ENCODE assay signal across 27 cellular contexts in genomic region chr12:14280921-14281320, GRCh38.
DNase-seq lines count a peak whose midpoint lies in the region; ATAC-seq and TF ChIP-seq lines count a peak whose summit lies in the region.
"Had no signal": no experiment of that assay in that cellular context is flagged by ENCODE, and none has a peak within 500 bp of the region (broad histone marks: within the 10 kb centered on the region; RNA-seq: fewer than 3 reads in every experiment).

No MANE protein-coding gene starts in this region.

- H3K4me1 ChIP-seq in OCI-LY3 (ENCODE audit: low read length) (peaks cover 33% of the 10 kb centered on the region), PC-9 (replicated peaks; ENCODE audit: insufficient read depth) (no peaks in the 10 kb centered on the region)

- H3K27ac ChIP-seq in OCI-LY3 (ENCODE audit: low read length) (peak overlapping the region; percentile 37; the same call in 1 of the 2 replicates), PC-9 (no peak overlapping the region)
- H3K27ac ChIP-seq: heart right ventricle, upper lobe of right lung had no signal

- H2AFZ ChIP-seq in OCI-LY3 (ENCODE audit: low read depth, low read length) (peak overlapping the region; percentile 34; the same call in 1 of the 2 replicates), PC-9 (no peak overlapping the region)

- BruUV-seq in PC-9 (replicated peaks; lab: Mats Ljungman, UMichigan): no TSS peak

- H3F3A ChIP-seq in PC-9 (ENCODE audit: insufficient read depth, low read depth): no peaks in the 10 kb centered on the region; the same call in 1 of the 2 replicates

- H3K9me3 ChIP-seq in OCI-LY3 (ENCODE audit: insufficient read depth, low read length): peaks cover 43% of the 10 kb centered on the region; the same call in 1 of the 2 replicates
- no peaks in the 10 kb centered on the region; the same call in 1 of the 2 replicates for H3K9me3 ChIP-seq in PC-9 (ENCODE audit: insufficient read depth, low read depth)
- H3K9me3 ChIP-seq: upper lobe of right lung had no signal

- peaks cover 39% of the 10 kb centered on the region for H3K36me3 ChIP-seq in OCI-LY3 (replicated peaks; ENCODE audit: low read depth, low read length)
- H3K36me3 ChIP-seq in PC-9 (ENCODE audit: low read depth): no peaks in the 10 kb centered on the region
- H3K36me3 ChIP-seq: heart right ventricle, upper lobe of right lung had no signal

- H3K27me3 ChIP-seq in OCI-LY3 (ENCODE audit: low read depth, low read length): no peaks in the 10 kb centered on the region
- no peaks in the 10 kb centered on the region for H3K27me3 ChIP-seq in PC-9 (ENCODE audit: insufficient read depth, low read depth)
- H3K27me3 ChIP-seq: heart right ventricle, upper lobe of right lung had no signal

- no peak overlapping the region for H3K4me2 ChIP-seq in OCI-LY3 (ENCODE audit: low read length)
- no peak overlapping the region for H3K4me2 ChIP-seq in PC-9

- peaks cover 45% of the 10 kb centered on the region for H3K4me1 Mint-ChIP-seq in stimulated activated naive CD8-positive, alpha-beta T cell treated with anti-CD3 and anti-CD28 coated beads, Interleukin-15, Interleukin-2, amounts not matched to agents 100 ng/mL and 50 ng/mL, for 24 hours (ENCODE audit: low read depth)
- H3K4me1 Mint-ChIP-seq in activated CD4-positive, alpha-beta memory T cell treated with anti-CD3 and anti-CD28 coated beads for 36 hours (ENCODE audit: low read depth): peaks cover 6% of the 10 kb centered on the region

- no peak for DNase-seq in stimulated activated naive CD8-positive, alpha-beta T cell treated with anti-CD3 and anti-CD28 coated beads, Interleukin-15, Interleukin-2, amounts not matched to agents 100 U/mL and 50 U/mL, for 24 hours
- DNase-seq in SHP77 treated with DMSO at 0.1 percent for 48 hours (lab: John Stamatoyannopoulos, UW) (no peak), PC-9 (no peak)
- no peak for DNase-seq in stimulated activated naive CD4-positive, alpha-beta T cell treated with Interleukin-2 at 50 U/mL for 16 hours (lab: John Stamatoyannopoulos, UW)
- DNase-seq in activated CD4-positive, alpha-beta memory T cell treated with anti-CD3 and anti-CD28 coated beads for 36 hours: no peak
- DNase-seq: 8988T; activated CD4-positive, alpha-beta T cell treated with anti-CD3 and anti-CD28 coated beads for 48 hours; activated naive CD4-positive, alpha-beta T cell; activated T-cell treated with anti-CD3 and anti-CD28 coated beads, Interleukin-2, amount 50 U/mL, for 48 hours; AML-193; CD8-positive, alpha-beta T cell; DMS 273 treated with DMSO at 0.1 percent for 48 hours; effector memory CD4-positive, alpha-beta T cell; foreskin fibroblast; HCEC 1CT; heart right ventricle; KG1; NCI-H1694; NCI-H2171 treated with DMSO at 0.1 percent for 48 hours; NCI-H524; stimulated activated CD8-positive, alpha-beta memory T cell treated with anti-CD3 and anti-CD28 coated beads, Interleukin-4, amount 100 ng/mL, for 48 hours; upper lobe of right lung had no signal

- CTCF ChIA-PET in PC-9 (lab: Charles Lee): no interaction called here
- CTCF ChIA-PET in activated CD4-positive, alpha-beta memory T cell treated with anti-CD3 and anti-CD28 coated beads for 36 hours (lab: Charles Lee): interaction anchor here (1.2 kb wide), 1 partner anchor 9 kb away, joined by 4 read pairs; no protein-coding TSS in a partner anchor

- no peaks in the 10 kb centered on the region for H3K79me2 ChIP-seq in OCI-LY3 (ENCODE audit: low read length)
- no peaks in the 10 kb centered on the region for H3K79me2 ChIP-seq in PC-9 (ENCODE audit: low read depth)

- H3K27ac Mint-ChIP-seq in stimulated activated naive CD8-positive, alpha-beta T cell treated with anti-CD3 and anti-CD28 coated beads, Interleukin-15, Interleukin-2, amounts not matched to agents 100 ng/mL and 50 ng/mL, for 24 hours: peak overlapping the region; percentile 53
- no peak overlapping the region for H3K27ac Mint-ChIP-seq in activated CD4-positive, alpha-beta memory T cell treated with anti-CD3 and anti-CD28 coated beads for 36 hours
- H3K27ac Mint-ChIP-seq: CD8-positive, alpha-beta T cell; progenitor cell of endocrine pancreas had no signal

- no peak overlapping the region for H3K9ac ChIP-seq in OCI-LY3 (ENCODE audit: low read length)

- H3K9me3 Mint-ChIP-seq in stimulated activated naive CD8-positive, alpha-beta T cell treated with anti-CD3 and anti-CD28 coated beads, Interleukin-15, Interleukin-2, amounts not matched to agents 100 ng/mL and 50 ng/mL, for 24 hours: peaks cover 11% of the 10 kb centered on the region
- H3K9me3 Mint-ChIP-seq in activated CD4-positive, alpha-beta memory T cell treated with anti-CD3 and anti-CD28 coated beads for 36 hours: peaks cover 7% of the 10 kb centered on the region

- H4K20me1 ChIP-seq in OCI-LY3 (ENCODE audit: insufficient read depth, low read length) (no peaks in the 10 kb centered on the region), PC-9 (ENCODE audit: insufficient read depth) (no peaks in the 10 kb centered on the region)

- no peaks in the 10 kb centered on the region for H3K27me3 Mint-ChIP-seq in stimulated activated naive CD8-positive, alpha-beta T cell treated with anti-CD3 and anti-CD28 coated beads, Interleukin-15, Interleukin-2, amounts not matched to agents 100 ng/mL and 50 ng/mL, for 24 hours
- H3K27me3 Mint-ChIP-seq in activated CD4-positive, alpha-beta memory T cell treated with anti-CD3 and anti-CD28 coated beads for 36 hours: no peaks in the 10 kb centered on the region
- H3K27me3 Mint-ChIP-seq: progenitor cell of endocrine pancreas had no signal

- H3K4me3 Mint-ChIP-seq in stimulated activated naive CD8-positive, alpha-beta T cell treated with anti-CD3 and anti-CD28 coated beads, Interleukin-15, Interleukin-2, amounts not matched to agents 100 ng/mL and 50 ng/mL, for 24 hours: no peak overlapping the region
- H3K4me3 Mint-ChIP-seq in activated CD4-positive, alpha-beta memory T cell treated with anti-CD3 and anti-CD28 coated beads for 36 hours: no peak overlapping the region
- H3K4me3 Mint-ChIP-seq: CD8-positive, alpha-beta T cell had no signal

- no peak overlapping the region for H3K4me3 ChIP-seq in OCI-LY3 (ENCODE audit: low read length)
- H3K4me3 ChIP-seq in PC-9: no peak overlapping the region
- H3K4me3 ChIP-seq: heart right ventricle, upper lobe of right lung had no signal

- TF ChIP-seq CTCF in OCI-LY3 (IDR thresholded peaks at IDR 0.05; ENCODE audit: low read depth, low read length) (no peak), PC-9 (conservative IDR thresholded peaks at IDR 0.05) (no peak)

- ATAC-seq in stimulated activated naive CD8-positive, alpha-beta T cell treated with anti-CD3 and anti-CD28 coated beads, Interleukin-15, Interleukin-2, amounts not matched to agents 100 U/mL and 50 U/mL, for 24 hours: no peak
- ATAC-seq in GM21390 (IDR thresholded peaks at IDR 0.05; ENCODE audit: unreplicated experiment): peak; percentile 41
- ATAC-seq: CD8-positive, alpha-beta T cell; heart right ventricle; SK-N-SH treated with all-trans-retinoic acid at 6 μM for 48 hours; upper lobe of right lung had no signal

- POLR2A ChIA-PET in PC-9 (lab: Charles Lee; ENCODE audit: unreplicated experiment): no interaction called here
- POLR2A ChIA-PET in activated CD4-positive, alpha-beta memory T cell treated with anti-CD3 and anti-CD28 coated beads for 36 hours (lab: Charles Lee): interaction anchor here (1.0 kb wide), 1 partner anchor 92 kb away, joined by 3 read pairs; no protein-coding TSS in a partner anchor

- H3K9me2 ChIP-seq in PC-9 (ENCODE audit: insufficient read depth): no peaks in the 10 kb centered on the region

- intact Hi-C loops in PC-9 (cut with micrococcal nuclease; ENCODE audit: unreplicated experiment): no loop called here
- intact Hi-C loops in activated CD4-positive, alpha-beta memory T cell treated with anti-CD3 and anti-CD28 coated beads for 36 hours (cut with micrococcal nuclease): loop anchor here (5.0 kb wide), 1 partner anchor 36 kb away; no protein-coding TSS in a partner anchor

- peaks cover 15% of the 10 kb centered on the region for H3K36me3 Mint-ChIP-seq in stimulated activated naive CD8-positive, alpha-beta T cell treated with anti-CD3 and anti-CD28 coated beads, Interleukin-15, Interleukin-2, amounts not matched to agents 100 ng/mL and 50 ng/mL, for 24 hours (ENCODE audit: low read depth)
- H3K36me3 Mint-ChIP-seq in activated CD4-positive, alpha-beta memory T cell treated with anti-CD3 and anti-CD28 coated beads for 36 hours: peaks cover 2% of the 10 kb centered on the region
- H3K36me3 Mint-ChIP-seq: CD8-positive, alpha-beta T cell had no signal
